ENCODE assay signal across 1 cellular context in the genomic region with DNA sequence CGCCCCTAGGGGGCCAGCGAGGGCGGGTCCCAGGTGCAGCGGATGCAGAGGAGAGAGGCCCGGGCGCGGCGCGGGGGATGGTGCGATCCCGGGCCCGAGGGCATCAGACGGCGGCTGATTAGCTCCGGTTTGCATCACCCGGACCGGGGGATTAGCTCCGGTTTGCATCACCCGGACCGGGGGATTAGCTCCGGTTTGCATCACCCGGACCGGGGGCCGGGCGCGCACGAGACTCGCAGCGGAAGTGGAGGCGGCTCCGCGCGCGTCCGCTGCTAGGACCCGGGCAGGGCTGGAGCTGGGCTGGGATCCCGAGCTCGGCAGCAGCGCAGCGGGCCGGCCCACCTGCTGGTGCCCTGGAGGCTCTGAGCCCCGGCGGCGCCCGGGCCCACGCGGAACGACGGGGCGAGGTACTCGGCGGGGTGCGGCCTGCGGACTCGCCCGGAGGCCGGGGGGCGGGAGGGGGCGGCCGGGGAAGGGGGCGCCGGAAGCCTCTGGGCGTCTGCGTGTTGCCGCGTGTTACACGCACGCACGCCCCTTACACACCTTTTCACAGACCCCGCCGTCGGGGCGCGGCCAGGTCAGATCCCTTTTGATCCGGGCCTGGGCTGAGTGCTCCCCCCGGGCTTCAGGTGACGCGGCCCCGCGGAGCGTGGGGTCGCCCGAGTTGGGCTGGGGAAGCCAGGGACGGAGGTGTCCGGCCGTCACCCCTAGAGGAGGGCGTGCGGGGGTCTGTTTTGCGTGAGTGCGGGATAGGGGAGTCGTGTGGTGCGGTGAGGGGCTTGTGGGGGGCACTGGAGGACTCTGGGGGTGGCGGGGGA.
TF ChIP-seq lines count a peak whose summit lies in the region.

No MANE protein-coding gene starts in this region.

TF ChIP-seq in K562, 482 proteins besides CTCF, POLR2A, EP300 and RAD21 (continued from another document and continues in another):
- no peak for TF ChIP-seq RBM34 (IDR thresholded peaks at IDR 0.05; ENCODE audit: borderline replicate concordance, insufficient read depth, low read length)
- peak; percentile 85 for TF ChIP-seq NEUROD1 (IDR thresholded peaks at IDR 0.05; ENCODE audit: borderline replicate concordance, low read depth, low read length, partially characterized antibody)
- TF ChIP-seq, protein P1, sequence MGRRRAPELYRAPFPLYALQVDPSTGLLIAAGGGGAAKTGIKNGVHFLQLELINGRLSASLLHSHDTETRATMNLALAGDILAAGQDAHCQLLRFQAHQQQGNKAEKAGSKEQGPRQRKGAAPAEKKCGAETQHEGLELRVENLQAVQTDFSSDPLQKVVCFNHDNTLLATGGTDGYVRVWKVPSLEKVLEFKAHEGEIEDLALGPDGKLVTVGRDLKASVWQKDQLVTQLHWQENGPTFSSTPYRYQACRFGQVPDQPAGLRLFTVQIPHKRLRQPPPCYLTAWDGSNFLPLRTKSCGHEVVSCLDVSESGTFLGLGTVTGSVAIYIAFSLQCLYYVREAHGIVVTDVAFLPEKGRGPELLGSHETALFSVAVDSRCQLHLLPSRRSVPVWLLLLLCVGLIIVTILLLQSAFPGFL (CRISPR knock-in tag; IDR thresholded peaks at IDR 0.05) = no peak
- no peak for TF ChIP-seq RBM15 (IDR thresholded peaks at IDR 0.05; ENCODE audit: insufficient read depth, low read length)
- TF ChIP-seq ZNF717 (CRISPR knock-in tag; IDR thresholded peaks at IDR 0.05) = no peak
- TF ChIP-seq ZKSCAN8 (CRISPR knock-in tag; IDR thresholded peaks at IDR 0.05) = no peak; the same call in 1 of the 2 replicates
- no peak for TF ChIP-seq C11orf30 (IDR thresholded peaks at IDR 0.05; ENCODE audit: low read depth)
- no peak for TF ChIP-seq ZNF165 (CRISPR knock-in tag; IDR thresholded peaks at IDR 0.05; ENCODE audit: borderline replicate concordance)
- TF ChIP-seq ZNF695 (CRISPR knock-in tag; IDR thresholded peaks at IDR 0.05) = no peak
- no peak for TF ChIP-seq RUNX1 (IDR thresholded peaks at IDR 0.05; ENCODE audit: low read depth)
- peak; percentile 67; the same call in 1 of the 2 replicates for TF ChIP-seq NFRKB (IDR thresholded peaks at IDR 0.05; ENCODE audit: low read depth)
- no peak for TF ChIP-seq ZNF174 (CRISPR knock-in tag; IDR thresholded peaks at IDR 0.05)
- TF ChIP-seq SRSF1 (IDR thresholded peaks at IDR 0.05; ENCODE audit: low read depth, low read length) = no peak
- no peak for TF ChIP-seq RBM17 (IDR thresholded peaks at IDR 0.05; ENCODE audit: borderline replicate concordance, low read depth, low read length)
- TF ChIP-seq CHCHD3 (CRISPR knock-in tag; IDR thresholded peaks at IDR 0.05) = no peak
- TF ChIP-seq, protein P2, sequence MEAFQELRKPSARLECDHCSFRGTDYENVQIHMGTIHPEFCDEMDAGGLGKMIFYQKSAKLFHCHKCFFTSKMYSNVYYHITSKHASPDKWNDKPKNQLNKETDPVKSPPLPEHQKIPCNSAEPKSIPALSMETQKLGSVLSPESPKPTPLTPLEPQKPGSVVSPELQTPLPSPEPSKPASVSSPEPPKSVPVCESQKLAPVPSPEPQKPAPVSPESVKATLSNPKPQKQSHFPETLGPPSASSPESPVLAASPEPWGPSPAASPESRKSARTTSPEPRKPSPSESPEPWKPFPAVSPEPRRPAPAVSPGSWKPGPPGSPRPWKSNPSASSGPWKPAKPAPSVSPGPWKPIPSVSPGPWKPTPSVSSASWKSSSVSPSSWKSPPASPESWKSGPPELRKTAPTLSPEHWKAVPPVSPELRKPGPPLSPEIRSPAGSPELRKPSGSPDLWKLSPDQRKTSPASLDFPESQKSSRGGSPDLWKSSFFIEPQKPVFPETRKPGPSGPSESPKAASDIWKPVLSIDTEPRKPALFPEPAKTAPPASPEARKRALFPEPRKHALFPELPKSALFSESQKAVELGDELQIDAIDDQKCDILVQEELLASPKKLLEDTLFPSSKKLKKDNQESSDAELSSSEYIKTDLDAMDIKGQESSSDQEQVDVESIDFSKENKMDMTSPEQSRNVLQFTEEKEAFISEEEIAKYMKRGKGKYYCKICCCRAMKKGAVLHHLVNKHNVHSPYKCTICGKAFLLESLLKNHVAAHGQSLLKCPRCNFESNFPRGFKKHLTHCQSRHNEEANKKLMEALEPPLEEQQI (IDR thresholded peaks at IDR 0.05) = no peak
- TF ChIP-seq ZNF217 (CRISPR knock-in tag; IDR thresholded peaks at IDR 0.05) = no peak
- no peak for TF ChIP-seq FOXK2 (conservative IDR thresholded peaks at IDR 0.05 in 1 of 2, IDR thresholded peaks at IDR 0.05 in 1 of 2; ENCODE audit: low read depth in 2 of 2)
- no peak for TF ChIP-seq FOXJ3 (CRISPR knock-in tag; IDR thresholded peaks at IDR 0.05)
- TF ChIP-seq ZNF124 (CRISPR knock-in tag; IDR thresholded peaks at IDR 0.05) = no peak
- TF ChIP-seq EP400 (IDR thresholded peaks at IDR 0.05) = peak; percentile 95
- TF ChIP-seq ZNF274 (IDR thresholded peaks at IDR 0.05; ENCODE audit: borderline replicate concordance, low read depth, low read length) = no peak
- TF ChIP-seq TOE1 (IDR thresholded peaks at IDR 0.05; ENCODE audit: borderline replicate concordance) = peak; percentile 84; the same call in 1 of the 2 replicates
- TF ChIP-seq TOE1 (CRISPR knock-in tag; IDR thresholded peaks at IDR 0.05; ENCODE audit: borderline replicate concordance, low read depth) = no peak
- no peak for TF ChIP-seq CSDE1 (IDR thresholded peaks at IDR 0.05)
- TF ChIP-seq, protein P3, sequence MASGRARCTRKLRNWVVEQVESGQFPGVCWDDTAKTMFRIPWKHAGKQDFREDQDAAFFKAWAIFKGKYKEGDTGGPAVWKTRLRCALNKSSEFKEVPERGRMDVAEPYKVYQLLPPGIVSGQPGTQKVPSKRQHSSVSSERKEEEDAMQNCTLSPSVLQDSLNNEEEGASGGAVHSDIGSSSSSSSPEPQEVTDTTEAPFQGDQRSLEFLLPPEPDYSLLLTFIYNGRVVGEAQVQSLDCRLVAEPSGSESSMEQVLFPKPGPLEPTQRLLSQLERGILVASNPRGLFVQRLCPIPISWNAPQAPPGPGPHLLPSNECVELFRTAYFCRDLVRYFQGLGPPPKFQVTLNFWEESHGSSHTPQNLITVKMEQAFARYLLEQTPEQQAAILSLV (tag; IDR thresholded peaks at IDR 0.05) = peak; percentile 89
- no peak for TF ChIP-seq STAT5B (CRISPR knock-in tag; IDR thresholded peaks at IDR 0.05)
- TF ChIP-seq PHF21A (IDR thresholded peaks at IDR 0.05; ENCODE audit: borderline replicate concordance, low read depth) = no peak
- no peak for TF ChIP-seq PHB2 (IDR thresholded peaks at IDR 0.05; ENCODE audit: low read depth)
- no peak for TF ChIP-seq ZNF140 (CRISPR knock-in tag; IDR thresholded peaks at IDR 0.05)
- TF ChIP-seq, protein P4, sequence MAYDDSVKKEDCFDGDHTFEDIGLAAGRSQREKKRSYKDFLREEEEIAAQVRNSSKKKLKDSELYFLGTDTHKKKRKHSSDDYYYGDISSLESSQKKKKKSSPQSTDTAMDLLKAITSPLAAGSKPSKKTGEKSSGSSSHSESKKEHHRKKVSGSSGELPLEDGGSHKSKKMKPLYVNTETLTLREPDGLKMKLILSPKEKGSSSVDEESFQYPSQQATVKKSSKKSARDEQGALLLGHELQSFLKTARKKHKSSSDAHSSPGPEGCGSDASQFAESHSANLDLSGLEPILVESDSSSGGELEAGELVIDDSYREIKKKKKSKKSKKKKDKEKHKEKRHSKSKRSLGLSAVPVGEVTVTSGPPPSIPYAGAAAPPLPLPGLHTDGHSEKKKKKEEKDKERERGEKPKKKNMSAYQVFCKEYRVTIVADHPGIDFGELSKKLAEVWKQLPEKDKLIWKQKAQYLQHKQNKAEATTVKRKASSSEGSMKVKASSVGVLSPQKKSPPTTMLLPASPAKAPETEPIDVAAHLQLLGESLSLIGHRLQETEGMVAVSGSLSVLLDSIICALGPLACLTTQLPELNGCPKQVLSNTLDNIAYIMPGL (CRISPR knock-in tag; IDR thresholded peaks at IDR 0.05) = no peak
- no peak for TF ChIP-seq FOXM1 (IDR thresholded peaks at IDR 0.05; ENCODE audit: low read depth)
- TF ChIP-seq FOXM1 (CRISPR knock-in tag; IDR thresholded peaks at IDR 0.05; ENCODE audit: low read depth) = peak; percentile 67
- TF ChIP-seq ZNF586 (CRISPR knock-in tag; conservative IDR thresholded peaks at IDR 0.05) = peak; percentile 94
- TF ChIP-seq BCL6 (CRISPR knock-in tag; IDR thresholded peaks at IDR 0.05) = no peak
- peak; percentile 43 for TF ChIP-seq RBM25 (IDR thresholded peaks at IDR 0.05; ENCODE audit: low read depth, low read length, severe bottlenecking)
- TF ChIP-seq NFXL1 (CRISPR knock-in tag; IDR thresholded peaks at IDR 0.05) = no peak
- TF ChIP-seq NCOA4 (IDR thresholded peaks at IDR 0.05; ENCODE audit: partially characterized antibody) = no peak
- no peak for TF ChIP-seq EHMT2 (IDR thresholded peaks at IDR 0.05)
- no peak for TF ChIP-seq ZNF75A (CRISPR knock-in tag; IDR thresholded peaks at IDR 0.05)
- TF ChIP-seq POLR3A (IDR thresholded peaks at IDR 0.05; ENCODE audit: borderline replicate concordance, extremely low read depth, insufficient read depth, insufficient read length) = no peak
- TF ChIP-seq, protein P5, sequence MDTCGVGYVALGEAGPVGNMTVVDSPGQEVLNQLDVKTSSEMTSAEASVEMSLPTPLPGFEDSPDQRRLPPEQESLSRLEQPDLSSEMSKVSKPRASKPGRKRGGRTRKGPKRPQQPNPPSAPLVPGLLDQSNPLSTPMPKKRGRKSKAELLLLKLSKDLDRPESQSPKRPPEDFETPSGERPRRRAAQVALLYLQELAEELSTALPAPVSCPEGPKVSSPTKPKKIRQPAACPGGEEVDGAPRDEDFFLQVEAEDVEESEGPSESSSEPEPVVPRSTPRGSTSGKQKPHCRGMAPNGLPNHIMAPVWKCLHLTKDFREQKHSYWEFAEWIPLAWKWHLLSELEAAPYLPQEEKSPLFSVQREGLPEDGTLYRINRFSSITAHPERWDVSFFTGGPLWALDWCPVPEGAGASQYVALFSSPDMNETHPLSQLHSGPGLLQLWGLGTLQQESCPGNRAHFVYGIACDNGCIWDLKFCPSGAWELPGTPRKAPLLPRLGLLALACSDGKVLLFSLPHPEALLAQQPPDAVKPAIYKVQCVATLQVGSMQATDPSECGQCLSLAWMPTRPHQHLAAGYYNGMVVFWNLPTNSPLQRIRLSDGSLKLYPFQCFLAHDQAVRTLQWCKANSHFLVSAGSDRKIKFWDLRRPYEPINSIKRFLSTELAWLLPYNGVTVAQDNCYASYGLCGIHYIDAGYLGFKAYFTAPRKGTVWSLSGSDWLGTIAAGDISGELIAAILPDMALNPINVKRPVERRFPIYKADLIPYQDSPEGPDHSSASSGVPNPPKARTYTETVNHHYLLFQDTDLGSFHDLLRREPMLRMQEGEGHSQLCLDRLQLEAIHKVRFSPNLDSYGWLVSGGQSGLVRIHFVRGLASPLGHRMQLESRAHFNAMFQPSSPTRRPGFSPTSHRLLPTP (IDR thresholded peaks at IDR 0.05; ENCODE audit: borderline replicate concordance, extremely low read depth, insufficient read length) = no peak
- TF ChIP-seq GABPB2 (CRISPR knock-in tag; conservative IDR thresholded peaks at IDR 0.05) = no peak
- no peak for TF ChIP-seq HMG20B (CRISPR knock-in tag; IDR thresholded peaks at IDR 0.05)
- TF ChIP-seq ZKSCAN1 (IDR thresholded peaks at IDR 0.05; ENCODE audit: low read depth, low read length) = no peak
- TF ChIP-seq, protein P6, sequence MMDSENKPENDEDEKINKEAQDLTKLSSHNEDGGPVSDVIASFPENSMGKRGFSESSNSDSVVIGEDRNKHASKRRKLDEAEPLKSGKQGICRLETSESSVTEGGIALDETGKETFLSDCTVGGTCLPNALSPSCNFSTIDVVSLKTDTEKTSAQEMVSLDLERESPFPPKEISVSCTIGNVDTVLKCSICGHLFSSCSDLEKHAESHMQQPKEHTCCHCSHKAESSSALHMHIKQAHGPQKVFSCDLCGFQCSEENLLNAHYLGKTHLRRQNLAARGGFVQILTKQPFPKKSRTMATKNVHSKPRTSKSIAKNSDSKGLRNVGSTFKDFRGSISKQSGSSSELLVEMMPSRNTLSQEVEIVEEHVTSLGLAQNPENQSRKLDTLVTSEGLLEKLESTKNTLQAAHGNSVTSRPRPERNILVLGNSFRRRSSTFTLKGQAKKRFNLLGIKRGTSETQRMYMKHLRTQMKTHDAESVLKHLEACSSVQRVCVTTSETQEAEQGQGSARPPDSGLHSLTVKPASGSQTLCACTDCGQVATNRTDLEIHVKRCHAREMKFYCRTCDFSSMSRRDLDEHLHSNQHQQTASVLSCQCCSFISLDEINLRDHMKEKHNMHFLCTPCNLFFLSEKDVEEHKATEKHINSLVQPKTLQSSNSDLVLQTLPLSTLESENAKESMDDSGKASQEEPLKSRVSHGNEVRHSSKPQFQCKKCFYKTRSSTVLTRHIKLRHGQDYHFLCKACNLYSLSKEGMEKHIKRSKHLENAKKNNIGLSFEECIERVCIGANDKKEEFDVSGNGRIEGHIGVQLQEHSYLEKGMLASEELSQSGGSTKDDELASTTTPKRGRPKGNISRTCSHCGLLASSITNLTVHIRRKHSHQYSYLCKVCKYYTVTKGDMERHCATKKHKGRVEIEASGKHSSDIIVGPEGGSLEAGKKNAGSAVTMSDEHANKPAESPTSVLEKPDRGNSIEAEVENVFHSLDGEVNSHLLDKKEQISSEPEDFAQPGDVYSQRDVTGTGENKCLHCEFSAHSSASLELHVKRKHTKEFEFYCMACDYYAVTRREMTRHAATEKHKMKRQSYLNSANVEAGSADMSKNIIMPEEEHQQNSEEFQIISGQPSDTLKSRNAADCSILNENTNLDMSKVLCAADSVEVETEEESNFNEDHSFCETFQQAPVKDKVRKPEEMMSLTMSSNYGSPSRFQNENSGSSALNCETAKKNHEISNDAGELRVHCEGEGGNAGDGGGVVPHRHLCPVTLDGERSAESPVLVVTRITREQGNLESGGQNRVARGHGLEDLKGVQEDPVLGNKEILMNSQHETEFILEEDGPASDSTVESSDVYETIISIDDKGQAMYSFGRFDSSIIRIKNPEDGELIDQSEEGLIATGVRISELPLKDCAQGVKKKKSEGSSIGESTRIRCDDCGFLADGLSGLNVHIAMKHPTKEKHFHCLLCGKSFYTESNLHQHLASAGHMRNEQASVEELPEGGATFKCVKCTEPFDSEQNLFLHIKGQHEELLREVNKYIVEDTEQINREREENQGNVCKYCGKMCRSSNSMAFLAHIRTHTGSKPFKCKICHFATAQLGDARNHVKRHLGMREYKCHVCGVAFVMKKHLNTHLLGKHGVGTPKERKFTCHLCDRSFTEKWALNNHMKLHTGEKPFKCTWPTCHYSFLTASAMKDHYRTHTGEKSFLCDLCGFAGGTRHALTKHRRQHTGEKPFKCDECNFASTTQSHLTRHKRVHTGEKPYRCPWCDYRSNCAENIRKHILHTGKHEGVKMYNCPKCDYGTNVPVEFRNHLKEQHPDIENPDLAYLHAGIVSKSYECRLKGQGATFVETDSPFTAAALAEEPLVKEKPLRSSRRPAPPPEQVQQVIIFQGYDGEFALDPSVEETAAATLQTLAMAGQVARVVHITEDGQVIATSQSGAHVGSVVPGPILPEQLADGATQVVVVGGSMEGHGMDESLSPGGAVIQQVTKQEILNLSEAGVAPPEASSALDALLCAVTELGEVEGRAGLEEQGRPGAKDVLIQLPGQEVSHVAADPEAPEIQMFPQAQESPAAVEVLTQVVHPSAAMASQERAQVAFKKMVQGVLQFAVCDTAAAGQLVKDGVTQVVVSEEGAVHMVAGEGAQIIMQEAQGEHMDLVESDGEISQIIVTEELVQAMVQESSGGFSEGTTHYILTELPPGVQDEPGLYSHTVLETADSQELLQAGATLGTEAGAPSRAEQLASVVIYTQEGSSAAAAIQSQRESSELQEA (IDR thresholded peaks at IDR 0.05; ENCODE audit: low read depth) = no peak
- no peak for TF ChIP-seq SMARCC2 (IDR thresholded peaks at IDR 0.05; ENCODE audit: low read depth)
- TF ChIP-seq ZNF311 (CRISPR knock-in tag; IDR thresholded peaks at IDR 0.05) = no peak
- no peak for TF ChIP-seq KLF10 (CRISPR knock-in tag; IDR thresholded peaks at IDR 0.05)
- peak; percentile 75 for TF ChIP-seq CHD1 (IDR thresholded peaks at IDR 0.05; ENCODE audit: low read length)
- no peak for TF ChIP-seq GTF2A2 (tag; IDR thresholded peaks at IDR 0.05)
- peak; percentile 77; the same call in 1 of the 2 replicates for TF ChIP-seq GATAD2B (IDR thresholded peaks at IDR 0.05; ENCODE audit: borderline replicate concordance)
